ENCODE assay signal across 25 cellular contexts in genomic region chr18:55136864-55137263, GRCh38.
DNase-seq lines count a peak whose midpoint lies in the region; FAIRE-seq and TF ChIP-seq lines count a peak whose summit lies in the region.
"Had no signal": no experiment of that assay in that cellular context is flagged by ENCODE, and none has a peak within 500 bp of the region (broad histone marks: within the 10 kb centered on the region; RNA-seq: fewer than 3 reads in every experiment).

No MANE protein-coding gene starts in this region.

- H3K4me3 ChIP-seq in GM23248 (no peak overlapping the region), choroid plexus epithelial cell (ENCODE audit: low read depth, low read length) (no peak overlapping the region), trophoblast cell (ENCODE audit: low read depth, low read length) (no peak overlapping the region), WERI-Rb-1 (ENCODE audit: low read depth, low read length) (no peak overlapping the region)
- H3K4me3 ChIP-seq: colonic mucosa, stomach, thyroid gland had no signal

- in situ Hi-C loops in GM23248 (cut with MboI): no loop called here

- no peaks in the 10 kb centered on the region for H3K9me2 ChIP-seq in GM23248 (ENCODE audit: insufficient read depth)

- H3K79me2 ChIP-seq in GM23248 (ENCODE audit: insufficient read depth): no peaks in the 10 kb centered on the region
- H3K79me2 ChIP-seq in trophoblast cell (ENCODE audit: control insufficient read depth, insufficient read depth, low read length, poor library complexity): no peaks in the 10 kb centered on the region

- no peak overlapping the region for H2BK12ac ChIP-seq in trophoblast cell (ENCODE audit: low read length)

- no peak overlapping the region for H3K14ac ChIP-seq in trophoblast cell (ENCODE audit: low read length)

- H2BK5ac ChIP-seq in trophoblast cell (ENCODE audit: low read depth, low read length, poor library complexity): peak overlapping the region; percentile 96

- H4K12ac ChIP-seq in trophoblast cell (ENCODE audit: low read depth, low read length): no peak overlapping the region

- H2AK5ac ChIP-seq in trophoblast cell (ENCODE audit: low read length): no peak overlapping the region

- DNase-seq in GM23248 (peak; percentile 3), RCC 7860 (ENCODE audit: low spot score) (peak; percentile 23), choroid plexus epithelial cell (ENCODE audit: low read depth) (peak; percentile 53), trophoblast cell (no peak), WERI-Rb-1 (no peak), C1 segment of cervical spinal cord (lab: John Stamatoyannopoulos, UW) (no peak), LoVo (ENCODE audit: low spot score) (no peak)
- DNase-seq: activated CD4-positive, CD25-positive, alpha-beta regulatory T cell; activated CD8-positive, alpha-beta memory T cell treated with anti-CD3 and anti-CD28 coated beads, Interleukin-2, amount 10 ng/mL, durations not matched to agents 7 days and 5 days; activated T-cell treated with anti-CD3 and anti-CD28 coated beads, Interleukin-2, amount 50 U/mL, for 48 hours; colonic mucosa; DMS79; effector CD8-positive, alpha-beta T cell; erythroblast; foreskin melanocyte; NCI-H1048; NCI-H1694 treated with DMSO at 0.1 percent for 48 hours; NCI-H510A treated with DMSO at 0.1 percent for 48 hours; NK-92 treated with Interleukin-12 subunit alpha and Interleukin-12 subunit beta, amount 100 ng/mL, for 24 hours; stimulated activated CD4-positive, alpha-beta T cell treated with anti-CD3 and anti-CD28 coated beads, Interleukin-2, amount 100 ng/mL, for 24 hours; stomach; T-cell; thyroid gland had no signal

- H3K4ac ChIP-seq in trophoblast cell (ENCODE audit: low read depth, low read length): no peak overlapping the region

- H3K36me3 ChIP-seq in GM23248 (ENCODE audit: low read depth): no peaks in the 10 kb centered on the region
- H3K36me3 ChIP-seq in trophoblast cell (ENCODE audit: control insufficient read depth in 1 of 2, insufficient read depth in 2 of 2, low read length in 2 of 2): no peaks in the 10 kb centered on the region
- no peaks in the 10 kb centered on the region for H3K36me3 ChIP-seq in WERI-Rb-1
- H3K36me3 ChIP-seq: colonic mucosa, neutrophil, stomach, thyroid gland had no signal

- H3K4me1 ChIP-seq in GM23248 (ENCODE audit: insufficient read depth): no peaks in the 10 kb centered on the region
- peaks cover 5 to 7% of the 10 kb centered on the region in 2 experiments for H3K4me1 ChIP-seq in trophoblast cell (ENCODE audit: control insufficient read depth in 1 of 2, insufficient read depth in 2 of 2, low read length in 2 of 2)
- H3K4me1 ChIP-seq: colonic mucosa, stomach, thyroid gland had no signal

- H2AFZ ChIP-seq in GM23248 (no peak overlapping the region), trophoblast cell (ENCODE audit: insufficient read depth, low read length, poor library complexity) (no peak overlapping the region)

- H4K8ac ChIP-seq in trophoblast cell (ENCODE audit: low read depth, low read length): no peak overlapping the region

- no peak overlapping the region for H3K9ac ChIP-seq in GM23248
- no peak overlapping the region for H3K9ac ChIP-seq in trophoblast cell (ENCODE audit: low read length)

- H2BK120ac ChIP-seq in trophoblast cell (ENCODE audit: insufficient read depth, low read length, poor library complexity): peak overlapping the region; percentile 96

- H3K23ac ChIP-seq in trophoblast cell (ENCODE audit: low read length): no peak overlapping the region

- no peak for FAIRE-seq in RCC 7860 (lab: Jason Lieb, UNC)
- FAIRE-seq: GM18507 had no signal

- WGBS in GM23248 (ENCODE audit: low coverage in 1 of 2, low lambda C conversion rate in 2 of 2, missing lambda C conversion rate in 2 of 2), 2 experiments: 57 to 61% methylated on average over 7 of the region's 7 CpGs
- no CpG with 5 or more reads among the region's 7 CpGs for WGBS in trophoblast cell (ENCODE audit: extremely low coverage, insufficient coverage, insufficient read length)

- H3K9me3 ChIP-seq in GM23248 (ENCODE audit: low read depth) (no peaks in the 10 kb centered on the region), trophoblast cell (ENCODE audit: insufficient read depth, low read depth, low read length) (no peaks in the 10 kb centered on the region), WERI-Rb-1 (ENCODE audit: severe bottlenecking) (no peaks in the 10 kb centered on the region)
- H3K9me3 ChIP-seq: colonic mucosa, neutrophil, stomach, thyroid gland had no signal

- no peak overlapping the region for H3K4me2 ChIP-seq in GM23248 (ENCODE audit: unreplicated experiment)
- H3K4me2 ChIP-seq in trophoblast cell (ENCODE audit: low read length): no peak overlapping the region

- no peaks in the 10 kb centered on the region; the same call in 1 of the 2 replicates for H3K27me3 ChIP-seq in GM23248 (replicated peaks; ENCODE audit: insufficient read depth)
- H3K27me3 ChIP-seq in trophoblast cell (ENCODE audit: insufficient read depth, low read length): no peaks in the 10 kb centered on the region
- H3K27me3 ChIP-seq in WERI-Rb-1 (ENCODE audit: insufficient read depth, low read depth, severe bottlenecking): peaks cover 96% of the 10 kb centered on the region
- H3K27me3 ChIP-seq: colonic mucosa, neutrophil, stomach, thyroid gland had no signal

- TF ChIP-seq CTCF in choroid plexus epithelial cell (conservative IDR thresholded peaks at IDR 0.05; ENCODE audit: low read depth, low read length) (no peak), WERI-Rb-1 (IDR thresholded peaks at IDR 0.05; ENCODE audit: low read depth, low read length) (no peak)

- no peak overlapping the region for H3K27ac ChIP-seq in GM23248
- peak overlapping the region; percentile 93 for H3K27ac ChIP-seq in trophoblast cell (ENCODE audit: low read depth, low read length)
- H3K27ac ChIP-seq in WERI-Rb-1: no peak overlapping the region
- H3K27ac ChIP-seq: colonic mucosa, neutrophil, stomach, thyroid gland had no signal

- no peaks in the 10 kb centered on the region for H3F3A ChIP-seq in GM23248 (ENCODE audit: insufficient read depth)

- H3K18ac ChIP-seq in trophoblast cell (ENCODE audit: low read length): no peak overlapping the region

- H4K91ac ChIP-seq in trophoblast cell (ENCODE audit: low read depth, low read length): peak overlapping the region; percentile 89

- peaks cover 9% of the 10 kb centered on the region for H3K79me1 ChIP-seq in trophoblast cell (ENCODE audit: low read length)

- no peaks in the 10 kb centered on the region for H4K20me1 ChIP-seq in GM23248 (ENCODE audit: insufficient read depth)

Comparison
In these comparisons a context has a peak if more than half of its experiments do, and no peak if none do; other contexts are left out.
1. DNase-seq: peak in GM23248 (single experiment), RCC 7860 (single experiment) and choroid plexus epithelial cell (single experiment); none in trophoblast cell (0 of 2), WERI-Rb-1 (single experiment), C1 segment of cervical spinal cord (0 of 14) and LoVo (single experiment).